Comparison of ENCODE assay signal across 8 cellular contexts in genomic region chr2:238288650-238289573, GRCh38. TPM values are rescaled to one million over a fixed set of nuclear protein-coding genes. Genes with fewer than 3 reads are reported as not detected.
DNase-seq lines count a peak whose midpoint lies in the region; ATAC-seq and TF ChIP-seq lines count a peak whose summit lies in the region.

No MANE protein-coding gene starts in this region.

- peaks cover 0 to 14% of the 10 kb centered on the region in 2 donors for H3K36me3 ChIP-seq in muscle layer of duodenum (ENCODE audit: control insufficient read depth in 1 of 2, insufficient read depth in 2 of 2, low read length in 2 of 2)

- H3K9me3 ChIP-seq in muscle layer of duodenum (ENCODE audit: control insufficient read depth in 1 of 2, low read length in 2 of 2) = no peaks in the 10 kb centered on the region

- peaks cover 26 to 35% of the 10 kb centered on the region in 2 donors for H3K4me1 ChIP-seq in muscle layer of duodenum (ENCODE audit: control insufficient read depth in 1 of 2, insufficient read depth in 2 of 2, low read length in 2 of 2)

- no peaks in the 10 kb centered on the region for H3K27me3 Mint-ChIP-seq in activated T-cell treated with anti-CD3 and anti-CD28 coated beads, Interleukin-2, amount 50 U/mL, for 24 hours

- H3K9me3 Mint-ChIP-seq in activated T-cell treated with anti-CD3 and anti-CD28 coated beads, Interleukin-2, amount 50 U/mL, for 24 hours = no peaks in the 10 kb centered on the region

- H3K4me3 ChIP-seq in muscle layer of duodenum (ENCODE audit: low read depth in 1 of 2, low read length in 2 of 2) = peak overlapping the region; percentile 60 to 82

- TF ChIP-seq RAD21 in Ishikawa (IDR thresholded peaks at IDR 0.05; ENCODE audit: low read depth) = no peak

- peak; percentile 90 for ATAC-seq in GM21576 (IDR thresholded peaks at IDR 0.05; ENCODE audit: unreplicated experiment)
- ATAC-seq in esophagus mucosa = peak; percentile 73

- peak overlapping the region; percentile 95 for H3K27ac Mint-ChIP-seq in activated T-cell treated with anti-CD3 and anti-CD28 coated beads, Interleukin-2, amount 50 U/mL, for 24 hours

- peak overlapping the region; percentile 84 for H3K4me3 Mint-ChIP-seq in activated T-cell treated with anti-CD3 and anti-CD28 coated beads, Interleukin-2, amount 50 U/mL, for 24 hours

- H3K27ac ChIP-seq in muscle layer of duodenum (ENCODE audit: low read length) = peak overlapping the region; percentile 83

- H3K36me3 Mint-ChIP-seq in activated T-cell treated with anti-CD3 and anti-CD28 coated beads, Interleukin-2, amount 50 U/mL, for 24 hours (ENCODE audit: low read depth) = peaks cover 7% of the 10 kb centered on the region

- peaks cover 47% of the 10 kb centered on the region for H3K4me1 Mint-ChIP-seq in activated T-cell treated with anti-CD3 and anti-CD28 coated beads, Interleukin-2, amount 50 U/mL, for 24 hours (ENCODE audit: low read depth)

- TF ChIP-seq EP300 in Ishikawa (IDR thresholded peaks at IDR 0.05; ENCODE audit: borderline replicate concordance) = peak; percentile 41; the same call in 1 of the 2 replicates

- peak; percentile 100 for DNase-seq in DMS53 (lab: John Stamatoyannopoulos, UW)
- DNase-seq in OCI-M2 (lab: John Stamatoyannopoulos, UW; ENCODE audit: unreplicated experiment) = peak; percentile 47
- peak; percentile 97 for DNase-seq in activated T-cell treated with anti-CD3 and anti-CD28 coated beads, Interleukin-2, amount 50 U/mL, for 24 hours
- peak; percentile 94 to 96 for DNase-seq in stimulated activated CD8-positive, alpha-beta memory T cell treated with anti-CD3 and anti-CD28 coated beads, Interleukin-7, amount 100 ng/mL, for 4 hours (ENCODE audit: low read depth in 2 of 2)

- no peaks in the 10 kb centered on the region for H3K27me3 ChIP-seq in muscle layer of duodenum (ENCODE audit: low read depth, low read length)

TF ChIP-seq in Ishikawa, 13 proteins besides CTCF, POLR2A, EP300 and RAD21:
- TF ChIP-seq TEAD4 (IDR thresholded peaks at IDR 0.05) (no peak), TAF1 (IDR thresholded peaks at IDR 0.05; ENCODE audit: low read depth) (peak; percentile 67), FOXM1 (IDR thresholded peaks at IDR 0.05; ENCODE audit: borderline replicate concordance, low read depth) (0 out of 2 replicates have a peak, but pooled peaks have one; percentile 37), YY1 (IDR thresholded peaks at IDR 0.05; ENCODE audit: low read depth) (peak; percentile 86), EGR1 (IDR thresholded peaks at IDR 0.05) (peak; percentile 56), USF1 (IDR thresholded peaks at IDR 0.05) (0 out of 2 replicates have a peak, but pooled peaks have one; percentile 2), REST (IDR thresholded peaks at IDR 0.05; ENCODE audit: low read depth) (no peak), CEBPB (IDR thresholded peaks at IDR 0.05) (no peak; the same call in 1 of the 2 replicates), ZBTB7A (IDR thresholded peaks at IDR 0.05; ENCODE audit: low read depth) (no peak), NFIC (IDR thresholded peaks at IDR 0.05) (0 out of 2 replicates have a peak, but pooled peaks have one; percentile 15), CREB1 (IDR thresholded peaks at IDR 0.05; ENCODE audit: low read depth) (peak; percentile 67), MAX (IDR thresholded peaks at IDR 0.05) (peak; percentile 98)

RNA-seq across cellular contexts. Expression of gene PER2, which starts 0.5 kb away (rescaled TPM):
- 18.7 TPM for total RNA-seq in esophagus mucosa

RNA-seq across cellular contexts. Expression of gene TRAF3IP1, which starts 31.4 kb away (rescaled TPM):
- total RNA-seq in esophagus mucosa = 10.8 TPM

RNA-seq across cellular contexts. Expression of gene HES6, which starts 49.1 kb away (rescaled TPM):
- total RNA-seq in esophagus mucosa = 2.2 TPM

Comparison
In these comparisons a context has a peak if more than half of its experiments do, and no peak if none do; other contexts are left out.
1. Peak in every context shown above with its lines: DNase-seq, ATAC-seq, H3K4me3 ChIP-seq and H3K27ac ChIP-seq.
2. DNase-seq: peak in every context shown above with its lines; median percentile 100 in DMS53; 97 in activated T-cell treated with anti-CD3 and anti-CD28 coated beads, Interleukin-2, amount 50 U/mL, for 24 hours; 95 in stimulated activated CD8-positive, alpha-beta memory T cell treated with anti-CD3 and anti-CD28 coated beads, Interleukin-7, amount 100 ng/mL, for 4 hours; 47 in OCI-M2.